20 cellular contexts compared by ENCODE assay signal in genomic region chr1:34019741-34020552, GRCh38.
A peak's percentile ranks its signal among the peaks of the same experiment; 100 is the strongest.
DNase-seq lines count a peak whose midpoint lies in the region; ATAC-seq and TF ChIP-seq lines count a peak whose summit lies in the region.
"Had no signal": no experiment of that assay in that cellular context is flagged by ENCODE, and none has a peak within 500 bp of the region (broad histone marks: within the 10 kb centered on the region; RNA-seq: fewer than 3 reads in every experiment).

No MANE protein-coding gene starts in this region.

- no peak for DNase-seq in WTC11 (ENCODE audit: low spot score)
- no peak for DNase-seq in left lobe of liver (ENCODE audit: low spot score)
- peak; percentile 50 to 78 for DNase-seq in trophoblast cell
- no peak for DNase-seq in stimulated activated CD4-positive, alpha-beta T cell treated with anti-CD3 and anti-CD28 coated beads, Interleukin-4, amount 100 ng/mL, for 1 hour
- no peak for DNase-seq in NCI-H2171 (lab: John Stamatoyannopoulos, UW)
- DNase-seq in H4 (ENCODE audit: low spot score), result no peak
- DNase-seq: GDM1, HFFc6, NCI-H1092 treated with DMSO at 0.1 percent for 48 hours, NCI-H146, NCI-H2029 treated with DMSO at 0.1 percent for 48 hours, NCI-H2171 treated with DMSO at 0.1 percent for 48 hours, NCI-H446, PC-3, RPMI8226, SHP77 treated with DMSO at 0.1 percent for 48 hours, SK-N-SH had no signal

- H2BK5ac ChIP-seq in trophoblast cell (ENCODE audit: low read depth, low read length, poor library complexity), result no peak overlapping the region

- H3K36me3 ChIP-seq in HUES48 (ENCODE audit: control insufficient read depth, insufficient read depth, low read length), result no peaks in the 10 kb centered on the region
- H3K36me3 ChIP-seq in trophoblast cell (ENCODE audit: control insufficient read depth in 1 of 2, insufficient read depth in 2 of 2, low read length in 2 of 2), result no peaks in the 10 kb centered on the region

- no peak overlapping the region for H2AK5ac ChIP-seq in trophoblast cell (ENCODE audit: low read length)

- H3K79me1 ChIP-seq in trophoblast cell (ENCODE audit: low read length), result no peaks in the 10 kb centered on the region

- H3K23ac ChIP-seq in trophoblast cell (ENCODE audit: low read length), result no peak overlapping the region

- ATAC-seq in WTC11, result peak; percentile 74
- ATAC-seq in left lobe of liver, result peak; percentile 52
- no peak for ATAC-seq in HG03469 (IDR thresholded peaks at IDR 0.05; ENCODE audit: unreplicated experiment)
- ATAC-seq: PC-3 had no signal

- CTCF ChIA-PET in WTC11 (lab: Charles Lee), result interaction anchor here (0.6 to 1.4 kb wide), 5 partner anchors 10 to 143 kb away, joined by 3 to 8 read pairs (median 4); no protein-coding TSS in a partner anchor

- POLR2A ChIA-PET in WTC11 (lab: Charles Lee), result no interaction called here

- peaks cover 2% of the 10 kb centered on the region; the same call in 1 of the 2 replicates for H3K36me3 Mint-ChIP-seq in WTC11

- H3K27me3 ChIP-seq in HUES48 (ENCODE audit: control insufficient read depth, insufficient read depth, low read length) (no peaks in the 10 kb centered on the region), trophoblast cell (ENCODE audit: insufficient read depth, low read length) (no peaks in the 10 kb centered on the region)

- no peak overlapping the region for H2AFZ ChIP-seq in trophoblast cell (ENCODE audit: insufficient read depth, low read length, poor library complexity)

- no peak overlapping the region for H3K4me3 Mint-ChIP-seq in WTC11
- H3K4me3 Mint-ChIP-seq: HFFc6 had no signal

- no peak overlapping the region for H3K4ac ChIP-seq in trophoblast cell (ENCODE audit: low read depth, low read length)

- H3K4me1 ChIP-seq in HUES48 (ENCODE audit: control insufficient read depth, insufficient read depth, low read length) (peaks cover 25% of the 10 kb centered on the region), trophoblast cell (ENCODE audit: control insufficient read depth in 1 of 2, insufficient read depth in 2 of 2, low read length in 2 of 2) (no peaks in the 10 kb centered on the region)

- H3K4me1 Mint-ChIP-seq in WTC11, result peaks cover 25% of the 10 kb centered on the region

- H3K18ac ChIP-seq in trophoblast cell (ENCODE audit: low read length), result no peak overlapping the region

- H3K14ac ChIP-seq in trophoblast cell (ENCODE audit: low read length), result no peak overlapping the region

- H3K9me3 Mint-ChIP-seq in WTC11, result peaks cover 9% of the 10 kb centered on the region

- H4K12ac ChIP-seq in trophoblast cell (ENCODE audit: low read depth, low read length), result no peak overlapping the region

- H3K27me3 Mint-ChIP-seq in WTC11 (ENCODE audit: low read depth), result no peaks in the 10 kb centered on the region

- no CpG with 5 or more reads among the region's 7 CpGs for WGBS in trophoblast cell (ENCODE audit: extremely low coverage, insufficient coverage, insufficient read length)

- H3K79me2 ChIP-seq in trophoblast cell (ENCODE audit: control insufficient read depth, insufficient read depth, low read length, poor library complexity), result no peaks in the 10 kb centered on the region

- TF ChIP-seq CTCF in WTC11 (IDR thresholded peaks at IDR 0.05), result no peak

- no peak overlapping the region for H3K4me2 ChIP-seq in trophoblast cell (ENCODE audit: low read length)
- H3K4me2 ChIP-seq: SK-N-SH had no signal

- H2BK120ac ChIP-seq in trophoblast cell (ENCODE audit: insufficient read depth, low read length, poor library complexity), result no peak overlapping the region

- peak overlapping the region; percentile 57 for H3K27ac Mint-ChIP-seq in WTC11
- H3K27ac Mint-ChIP-seq: HFFc6 had no signal

- H3K9ac ChIP-seq in HUES48 (ENCODE audit: low read depth, low read length), result no peak overlapping the region
- H3K9ac ChIP-seq in trophoblast cell (ENCODE audit: low read length), result no peak overlapping the region
- H3K9ac ChIP-seq: SK-N-SH had no signal

- H3K9me3 ChIP-seq in HUES48 (ENCODE audit: control insufficient read depth, insufficient read depth, low read length) (no peaks in the 10 kb centered on the region), trophoblast cell (ENCODE audit: insufficient read depth, low read depth, low read length) (no peaks in the 10 kb centered on the region)
- H3K9me3 ChIP-seq: SK-N-SH had no signal

- no peak overlapping the region for H4K8ac ChIP-seq in trophoblast cell (ENCODE audit: low read depth, low read length)

- no peak overlapping the region for H2BK12ac ChIP-seq in trophoblast cell (ENCODE audit: low read length)

- no peak overlapping the region for H3K4me3 ChIP-seq in HUES48 (ENCODE audit: low read depth, low read length)
- no peak overlapping the region for H3K4me3 ChIP-seq in trophoblast cell (ENCODE audit: low read depth, low read length)

- H3K27ac ChIP-seq in HUES48 (ENCODE audit: low read depth, low read length) (peak overlapping the region; percentile 70), trophoblast cell (ENCODE audit: low read depth, low read length) (no peak overlapping the region)
- H3K27ac ChIP-seq: C4-2B had no signal

- no peak overlapping the region for H4K91ac ChIP-seq in trophoblast cell (ENCODE audit: low read depth, low read length)

TF ChIP-seq in WTC11, 78 proteins besides CTCF, POLR2A, EP300 and RAD21 (continues in another document):
- TF ChIP-seq PREB (CRISPR knock-in tag; IDR thresholded peaks at IDR 0.05; ENCODE audit: borderline replicate concordance), result no peak
- TF ChIP-seq NFATC4 (CRISPR knock-in tag; IDR thresholded peaks at IDR 0.05), result no peak
- no peak for TF ChIP-seq NFYB (CRISPR knock-in tag; conservative IDR thresholded peaks at IDR 0.05; ENCODE audit: low read depth)
- TF ChIP-seq KAT7 (CRISPR knock-in tag; IDR thresholded peaks at IDR 0.05; ENCODE audit: borderline replicate concordance), result no peak
- TF ChIP-seq IRF2 (CRISPR knock-in tag; IDR thresholded peaks at IDR 0.05; ENCODE audit: borderline replicate concordance, low read depth), result no peak
- no peak for TF ChIP-seq SP1 (CRISPR knock-in tag; conservative IDR thresholded peaks at IDR 0.05)
- TF ChIP-seq ZNF317 (CRISPR knock-in tag; IDR thresholded peaks at IDR 0.05; ENCODE audit: borderline replicate concordance, low read depth), result no peak
- no peak for TF ChIP-seq CBFB (CRISPR knock-in tag; IDR thresholded peaks at IDR 0.05; ENCODE audit: low read depth)
- TF ChIP-seq, protein P1, sequence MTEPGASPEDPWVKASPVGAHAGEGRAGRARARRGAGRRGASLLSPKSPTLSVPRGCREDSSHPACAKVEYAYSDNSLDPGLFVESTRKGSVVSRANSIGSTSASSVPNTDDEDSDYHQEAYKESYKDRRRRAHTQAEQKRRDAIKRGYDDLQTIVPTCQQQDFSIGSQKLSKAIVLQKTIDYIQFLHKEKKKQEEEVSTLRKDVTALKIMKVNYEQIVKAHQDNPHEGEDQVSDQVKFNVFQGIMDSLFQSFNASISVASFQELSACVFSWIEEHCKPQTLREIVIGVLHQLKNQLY (CRISPR knock-in tag; IDR thresholded peaks at IDR 0.05), result no peak
- TF ChIP-seq ZNF416 (CRISPR knock-in tag; IDR thresholded peaks at IDR 0.05), result no peak
- no peak for TF ChIP-seq ZNF423 (CRISPR knock-in tag; IDR thresholded peaks at IDR 0.05)
- TF ChIP-seq, protein P2, sequence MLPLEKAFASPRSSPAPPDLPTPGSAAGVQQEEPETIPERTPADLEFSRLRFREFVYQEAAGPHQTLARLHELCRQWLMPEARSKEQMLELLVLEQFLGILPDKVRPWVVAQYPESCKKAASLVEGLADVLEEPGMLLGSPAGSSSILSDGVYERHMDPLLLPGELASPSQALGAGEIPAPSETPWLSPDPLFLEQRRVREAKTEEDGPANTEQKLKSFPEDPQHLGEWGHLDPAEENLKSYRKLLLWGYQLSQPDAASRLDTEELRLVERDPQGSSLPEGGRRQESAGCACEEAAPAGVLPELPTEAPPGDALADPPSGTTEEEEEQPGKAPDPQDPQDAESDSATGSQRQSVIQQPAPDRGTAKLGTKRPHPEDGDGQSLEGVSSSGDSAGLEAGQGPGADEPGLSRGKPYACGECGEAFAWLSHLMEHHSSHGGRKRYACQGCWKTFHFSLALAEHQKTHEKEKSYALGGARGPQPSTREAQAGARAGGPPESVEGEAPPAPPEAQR (CRISPR knock-in tag; IDR thresholded peaks at IDR 0.05), result no peak
- TF ChIP-seq ETV6 (CRISPR knock-in tag; IDR thresholded peaks at IDR 0.05), result no peak
- TF ChIP-seq, protein P3, sequence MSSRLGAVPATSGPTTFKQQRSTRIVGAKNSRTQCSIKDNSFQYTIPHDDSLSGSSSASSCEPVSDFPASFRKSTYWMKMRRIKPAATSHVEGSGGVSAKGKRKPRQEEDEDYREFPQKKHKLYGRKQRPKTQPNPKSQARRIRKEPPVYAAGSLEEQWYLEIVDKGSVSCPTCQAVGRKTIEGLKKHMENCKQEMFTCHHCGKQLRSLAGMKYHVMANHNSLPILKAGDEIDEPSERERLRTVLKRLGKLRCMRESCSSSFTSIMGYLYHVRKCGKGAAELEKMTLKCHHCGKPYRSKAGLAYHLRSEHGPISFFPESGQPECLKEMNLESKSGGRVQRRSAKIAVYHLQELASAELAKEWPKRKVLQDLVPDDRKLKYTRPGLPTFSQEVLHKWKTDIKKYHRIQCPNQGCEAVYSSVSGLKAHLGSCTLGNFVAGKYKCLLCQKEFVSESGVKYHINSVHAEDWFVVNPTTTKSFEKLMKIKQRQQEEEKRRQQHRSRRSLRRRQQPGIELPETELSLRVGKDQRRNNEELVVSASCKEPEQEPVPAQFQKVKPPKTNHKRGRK (CRISPR knock-in tag; IDR thresholded peaks at IDR 0.05; ENCODE audit: borderline replicate concordance), result no peak
- TF ChIP-seq ZBTB21 (CRISPR knock-in tag; IDR thresholded peaks at IDR 0.05; ENCODE audit: borderline replicate concordance), result no peak
- no peak for TF ChIP-seq E2F4 (CRISPR knock-in tag; IDR thresholded peaks at IDR 0.05; ENCODE audit: borderline replicate concordance, low read depth)
- no peak for TF ChIP-seq NR1H2 (CRISPR knock-in tag; IDR thresholded peaks at IDR 0.05)

Comparison
In these comparisons a context has a peak if more than half of its experiments do, and no peak if none do; other contexts are left out.
1. DNase-seq: peak in trophoblast cell (2 of 2); none in WTC11 (single experiment), left lobe of liver (single experiment), stimulated activated CD4-positive, alpha-beta T cell treated with anti-CD3 and anti-CD28 coated beads, Interleukin-4, amount 100 ng/mL, for 1 hour (single experiment), NCI-H2171 (single experiment) and H4 (single experiment).